Comparison of ENCODE assay signal across 8 cellular contexts in the genomic region with DNA sequence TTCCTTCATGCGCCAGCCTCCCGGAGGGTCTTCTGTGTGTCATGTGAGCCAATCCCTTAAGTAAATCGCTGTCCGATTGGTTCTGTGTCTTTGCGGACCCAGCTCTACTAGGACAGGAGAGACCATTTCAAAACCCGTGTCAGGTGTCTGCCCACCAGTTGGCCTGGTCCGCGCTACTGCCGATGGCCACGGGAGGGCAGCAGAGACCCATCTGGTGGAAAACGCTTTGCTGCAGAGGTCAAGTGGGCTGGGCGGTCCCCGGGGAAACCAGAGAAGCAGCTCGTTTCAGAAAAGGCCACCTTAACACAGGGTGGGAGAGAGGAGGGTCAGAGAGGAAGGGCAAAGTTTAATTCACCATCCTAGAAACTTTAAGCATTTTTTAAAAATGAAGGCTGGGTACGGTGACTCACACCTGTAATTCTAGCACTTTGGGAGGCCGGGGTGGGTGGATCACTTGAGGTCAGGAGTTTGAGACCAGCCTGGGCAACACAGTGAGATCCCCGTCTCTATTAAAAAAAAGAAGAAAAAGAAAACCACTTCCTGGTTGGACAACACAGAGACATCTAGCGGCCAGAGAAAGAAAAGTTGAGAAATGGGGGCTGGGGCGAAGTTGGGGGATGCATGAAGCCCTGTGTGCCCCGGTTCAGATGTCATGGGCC. TPM values are rescaled to one million over a fixed set of nuclear protein-coding genes. Genes with fewer than 3 reads are reported as not detected.
DNase-seq lines count a peak whose midpoint lies in the region; TF ChIP-seq lines count a peak whose summit lies in the region.

No MANE protein-coding gene starts in this region.

- peak overlapping the region; percentile 67 for H3K4me2 ChIP-seq in Loucy (ENCODE audit: low read depth, low read length, poor library complexity, severe bottlenecking)

- DNase-seq in AG09319 (ENCODE audit: extremely low read depth, low read depth) (peak; percentile 44), GM19240 (ENCODE audit: insufficient read length, low spot score) (peak; percentile 97), SJCRH30 (peak; percentile 83 to 86), foreskin fibroblast (peak; percentile 71 to 91), nucleus accumbens (lab: John Stamatoyannopoulos, UW) (peak in 51 of 56 donors; percentile 19 to 87 (median 59)), stromal cell of bone marrow (ENCODE audit: low read depth) (peak; percentile 47)
- peak; percentile 92 for DNase-seq in activated effector memory CD4-positive, alpha-beta T cell treated with anti-CD3 and anti-CD28 coated beads, Interleukin-2, amount 50 U/mL, for 16 hours

- H2AFZ ChIP-seq in Loucy (ENCODE audit: low read length), result peak overlapping the region; percentile 20; the same call in 1 of the 2 replicates

- H3K4me1 ChIP-seq in Loucy (ENCODE audit: insufficient read depth, low read length, poor library complexity, severe bottlenecking), result peaks cover 3% of the 10 kb centered on the region
- peaks cover 2% of the 10 kb centered on the region; the same call in 1 of the 2 replicates for H3K4me1 ChIP-seq in SJCRH30

- peak overlapping the region; percentile 51 for H3K9ac ChIP-seq in Loucy (ENCODE audit: low read depth, low read length, poor library complexity, severe bottlenecking)

- no peaks in the 10 kb centered on the region for H3F3A ChIP-seq in Loucy (ENCODE audit: low read depth)

- H3K9me3 ChIP-seq in Loucy (ENCODE audit: insufficient read depth, low read depth, low read length), result no peaks in the 10 kb centered on the region
- no peaks in the 10 kb centered on the region for H3K9me3 ChIP-seq in SJCRH30 (replicated peaks)

- H3K27me3 ChIP-seq in Loucy (ENCODE audit: insufficient read depth, low read length, poor library complexity, severe bottlenecking) (no peaks in the 10 kb centered on the region), SJCRH30 (no peaks in the 10 kb centered on the region)

- no peak overlapping the region for H3K27ac ChIP-seq in SJCRH30

- no peaks in the 10 kb centered on the region for H3K36me3 ChIP-seq in Loucy (ENCODE audit: insufficient read depth, low read length)
- no peaks in the 10 kb centered on the region for H3K36me3 ChIP-seq in SJCRH30

- H4K20me1 ChIP-seq in Loucy (ENCODE audit: insufficient read depth, low read length, poor library complexity, severe bottlenecking), result no peaks in the 10 kb centered on the region

- peak; percentile 34 for TF ChIP-seq CTCF in AG09319 (IDR thresholded peaks at IDR 0.05; ENCODE audit: low read depth, low read length)
- TF ChIP-seq CTCF in Loucy (conservative IDR thresholded peaks at IDR 0.05; ENCODE audit: low read length), result peak; percentile 98
- TF ChIP-seq CTCF in foreskin fibroblast (IDR thresholded peaks at IDR 0.05; ENCODE audit: low read depth, low read length), result peak; percentile 99

- H3K9me2 ChIP-seq in Loucy (replicated peaks; ENCODE audit: low read depth, low read length), result no peaks in the 10 kb centered on the region

- no peaks in the 10 kb centered on the region for H3K79me2 ChIP-seq in Loucy (ENCODE audit: insufficient read depth, low read length)

- H3K4me3 ChIP-seq in Loucy (ENCODE audit: low read length, poor library complexity, severe bottlenecking) (peak overlapping the region; percentile 62), SJCRH30 (no peak overlapping the region), foreskin fibroblast (ENCODE audit: low read depth in 1 of 2, low read length in 2 of 2) (peak overlapping the region in 1 of 2 donors; percentile 13)

RNA-seq across cellular contexts. Expression of a gene that starts 2.8 kb away (rescaled TPM):
- total RNA-seq in SJCRH30 (2014; rRNA removed; shearing (Covaris generic)), result 0.04 and 0.41 TPM in 2 replicates

Comparison
In these comparisons a context has a peak if more than half of its experiments do, and no peak if none do; other contexts are left out.
1. DNase-seq: peak in every context shown above with its lines; median percentile 97 in GM19240; 92 in activated effector memory CD4-positive, alpha-beta T cell treated with anti-CD3 and anti-CD28 coated beads, Interleukin-2, amount 50 U/mL, for 16 hours; 84 in SJCRH30; 81 in foreskin fibroblast; 59 in nucleus accumbens; 47 in stromal cell of bone marrow; 44 in AG09319.
2. CTCF ChIP-seq: peak in every context shown above with its lines; median percentile 99 in foreskin fibroblast; 98 in Loucy; 34 in AG09319.